In genomic region chr10:4167216-4167615, GRCh38 we compare ENCODE assay signal across 9 cellular contexts.
"Had no signal": no experiment of that assay in that cellular context is flagged by ENCODE, and none has a peak within 500 bp of the region (broad histone marks: within the 10 kb centered on the region; RNA-seq: fewer than 3 reads in every experiment).

No MANE protein-coding gene starts in this region.

- H3K4me1 ChIP-seq: HAP-1 had no signal

- H3K27ac Mint-ChIP-seq: HFFc6, IgD-negative memory B cell had no signal

- H3K9me3 ChIP-seq: HAP-1 had no signal

- H2AFZ ChIP-seq: GM23248 had no signal

- H3K4me3 Mint-ChIP-seq: HFFc6, IgD-negative memory B cell had no signal

- H3K36me3 ChIP-seq: HAP-1 had no signal

- ATAC-seq: HCT116, HepG2 had no signal

- H3K9ac ChIP-seq: GM23248 had no signal

- H3K27ac ChIP-seq: GM23248, HL-60 had no signal

- H3K4me3 ChIP-seq: GM23248, HAP-1 had no signal

- H3K36me3 Mint-ChIP-seq: IgD-negative memory B cell had no signal

- H3K27me3 Mint-ChIP-seq: IgD-negative memory B cell had no signal

- DNase-seq: GM23248, GOT3, H7, HFFc6 had no signal
